Comparison of ENCODE assay signal across 1 cellular context in the genomic region with DNA sequence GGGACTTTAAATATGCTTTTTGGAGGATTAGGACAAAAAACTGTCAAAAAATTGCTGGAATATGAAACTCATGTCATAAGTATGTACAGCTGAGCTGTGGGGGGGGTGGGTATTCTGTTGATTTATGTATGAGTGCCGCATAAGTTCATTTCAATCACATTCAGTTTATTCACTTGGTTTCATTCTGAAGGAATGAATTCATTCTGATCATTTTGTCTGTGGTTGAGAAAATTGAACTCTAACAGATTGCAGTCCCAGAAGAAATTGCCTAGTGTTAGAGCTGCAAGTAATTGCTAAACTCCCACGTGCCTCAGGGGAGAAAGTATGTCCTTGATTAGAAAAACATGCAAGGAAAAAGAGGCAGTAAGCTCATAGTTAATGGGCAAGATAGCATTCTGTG.
TF ChIP-seq lines count a peak whose summit lies in the region.

No MANE protein-coding gene starts in this region.

TF ChIP-seq in GM23338, 12 proteins besides CTCF, POLR2A, EP300 and RAD21 (continued from another document):
- TF ChIP-seq, protein P1, sequence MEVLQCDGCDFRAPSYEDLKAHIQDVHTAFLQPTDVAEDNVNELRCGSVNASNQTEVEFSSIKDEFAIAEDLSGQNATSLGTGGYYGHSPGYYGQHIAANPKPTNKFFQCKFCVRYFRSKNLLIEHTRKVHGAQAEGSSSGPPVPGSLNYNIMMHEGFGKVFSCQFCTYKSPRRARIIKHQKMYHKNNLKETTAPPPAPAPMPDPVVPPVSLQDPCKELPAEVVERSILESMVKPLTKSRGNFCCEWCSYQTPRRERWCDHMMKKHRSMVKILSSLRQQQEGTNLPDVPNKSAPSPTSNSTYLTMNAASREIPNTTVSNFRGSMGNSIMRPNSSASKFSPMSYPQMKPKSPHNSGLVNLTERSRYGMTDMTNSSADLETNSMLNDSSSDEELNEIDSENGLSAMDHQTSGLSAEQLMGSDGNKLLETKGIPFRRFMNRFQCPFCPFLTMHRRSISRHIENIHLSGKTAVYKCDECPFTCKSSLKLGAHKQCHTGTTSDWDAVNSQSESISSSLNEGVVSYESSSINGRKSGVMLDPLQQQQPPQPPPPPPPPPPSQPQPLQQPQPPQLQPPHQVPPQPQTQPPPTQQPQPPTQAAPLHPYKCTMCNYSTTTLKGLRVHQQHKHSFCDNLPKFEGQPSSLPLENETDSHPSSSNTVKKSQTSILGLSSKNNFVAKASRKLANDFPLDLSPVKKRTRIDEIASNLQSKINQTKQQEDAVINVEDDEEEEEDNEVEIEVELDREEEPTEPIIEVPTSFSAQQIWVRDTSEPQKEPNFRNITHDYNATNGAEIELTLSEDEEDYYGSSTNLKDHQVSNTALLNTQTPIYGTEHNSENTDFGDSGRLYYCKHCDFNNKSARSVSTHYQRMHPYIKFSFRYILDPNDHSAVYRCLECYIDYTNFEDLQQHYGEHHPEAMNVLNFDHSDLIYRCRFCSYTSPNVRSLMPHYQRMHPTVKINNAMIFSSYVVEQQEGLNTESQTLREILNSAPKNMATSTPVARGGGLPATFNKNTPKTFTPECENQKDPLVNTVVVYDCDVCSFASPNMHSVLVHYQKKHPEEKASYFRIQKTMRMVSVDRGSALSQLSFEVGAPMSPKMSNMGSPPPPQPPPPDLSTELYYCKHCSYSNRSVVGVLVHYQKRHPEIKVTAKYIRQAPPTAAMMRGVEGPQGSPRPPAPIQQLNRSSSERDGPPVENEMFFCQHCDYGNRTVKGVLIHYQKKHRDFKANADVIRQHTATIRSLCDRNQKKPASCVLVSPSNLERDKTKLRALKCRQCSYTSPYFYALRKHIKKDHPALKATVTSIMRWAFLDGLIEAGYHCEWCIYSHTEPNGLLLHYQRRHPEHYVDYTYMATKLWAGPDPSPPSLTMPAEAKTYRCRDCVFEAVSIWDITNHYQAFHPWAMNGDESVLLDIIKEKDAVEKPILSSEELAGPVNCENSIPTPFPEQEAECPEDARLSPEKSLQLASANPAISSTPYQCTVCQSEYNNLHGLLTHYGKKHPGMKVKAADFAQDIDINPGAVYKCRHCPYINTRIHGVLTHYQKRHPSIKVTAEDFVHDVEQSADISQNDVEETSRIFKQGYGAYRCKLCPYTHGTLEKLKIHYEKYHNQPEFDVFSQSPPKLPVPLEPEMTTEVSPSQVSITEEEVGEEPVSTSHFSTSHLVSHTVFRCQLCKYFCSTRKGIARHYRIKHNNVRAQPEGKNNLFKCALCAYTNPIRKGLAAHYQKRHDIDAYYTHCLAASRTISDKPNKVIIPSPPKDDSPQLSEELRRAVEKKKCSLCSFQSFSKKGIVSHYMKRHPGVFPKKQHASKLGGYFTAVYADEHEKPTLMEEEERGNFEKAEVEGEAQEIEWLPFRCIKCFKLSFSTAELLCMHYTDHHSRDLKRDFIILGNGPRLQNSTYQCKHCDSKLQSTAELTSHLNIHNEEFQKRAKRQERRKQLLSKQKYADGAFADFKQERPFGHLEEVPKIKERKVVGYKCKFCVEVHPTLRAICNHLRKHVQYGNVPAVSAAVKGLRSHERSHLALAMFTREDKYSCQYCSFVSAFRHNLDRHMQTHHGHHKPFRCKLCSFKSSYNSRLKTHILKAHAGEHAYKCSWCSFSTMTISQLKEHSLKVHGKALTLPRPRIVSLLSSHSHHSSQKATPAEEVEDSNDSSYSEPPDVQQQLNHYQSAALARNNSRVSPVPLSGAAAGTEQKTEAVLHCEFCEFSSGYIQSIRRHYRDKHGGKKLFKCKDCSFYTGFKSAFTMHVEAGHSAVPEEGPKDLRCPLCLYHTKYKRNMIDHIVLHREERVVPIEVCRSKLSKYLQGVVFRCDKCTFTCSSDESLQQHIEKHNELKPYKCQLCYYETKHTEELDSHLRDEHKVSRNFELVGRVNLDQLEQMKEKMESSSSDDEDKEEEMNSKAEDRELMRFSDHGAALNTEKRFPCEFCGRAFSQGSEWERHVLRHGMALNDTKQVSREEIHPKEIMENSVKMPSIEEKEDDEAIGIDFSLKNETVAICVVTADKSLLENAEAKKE (CRISPR knock-in tag; IDR thresholded peaks at IDR 0.05) = no peak
- TF ChIP-seq EZH2phosphoT487 (IDR thresholded peaks at IDR 0.05; ENCODE audit: unreplicated experiment) (no peak), ZNF114 (CRISPR knock-in tag; IDR thresholded peaks at IDR 0.05) (no peak), NANOG (IDR thresholded peaks at IDR 0.05; ENCODE audit: borderline replicate concordance) (no peak), JUNB (IDR thresholded peaks at IDR 0.05; ENCODE audit: unreplicated experiment) (no peak), POLR2AphosphoS5 (IDR thresholded peaks at IDR 0.05; ENCODE audit: low read depth) (no peak), EZH2 (IDR thresholded peaks at IDR 0.05; ENCODE audit: low read depth, unreplicated experiment) (no peak), CREB1 (CRISPR knock-in tag; IDR thresholded peaks at IDR 0.05; ENCODE audit: low read depth) (no peak)
- TF ChIP-seq, protein P2, sequence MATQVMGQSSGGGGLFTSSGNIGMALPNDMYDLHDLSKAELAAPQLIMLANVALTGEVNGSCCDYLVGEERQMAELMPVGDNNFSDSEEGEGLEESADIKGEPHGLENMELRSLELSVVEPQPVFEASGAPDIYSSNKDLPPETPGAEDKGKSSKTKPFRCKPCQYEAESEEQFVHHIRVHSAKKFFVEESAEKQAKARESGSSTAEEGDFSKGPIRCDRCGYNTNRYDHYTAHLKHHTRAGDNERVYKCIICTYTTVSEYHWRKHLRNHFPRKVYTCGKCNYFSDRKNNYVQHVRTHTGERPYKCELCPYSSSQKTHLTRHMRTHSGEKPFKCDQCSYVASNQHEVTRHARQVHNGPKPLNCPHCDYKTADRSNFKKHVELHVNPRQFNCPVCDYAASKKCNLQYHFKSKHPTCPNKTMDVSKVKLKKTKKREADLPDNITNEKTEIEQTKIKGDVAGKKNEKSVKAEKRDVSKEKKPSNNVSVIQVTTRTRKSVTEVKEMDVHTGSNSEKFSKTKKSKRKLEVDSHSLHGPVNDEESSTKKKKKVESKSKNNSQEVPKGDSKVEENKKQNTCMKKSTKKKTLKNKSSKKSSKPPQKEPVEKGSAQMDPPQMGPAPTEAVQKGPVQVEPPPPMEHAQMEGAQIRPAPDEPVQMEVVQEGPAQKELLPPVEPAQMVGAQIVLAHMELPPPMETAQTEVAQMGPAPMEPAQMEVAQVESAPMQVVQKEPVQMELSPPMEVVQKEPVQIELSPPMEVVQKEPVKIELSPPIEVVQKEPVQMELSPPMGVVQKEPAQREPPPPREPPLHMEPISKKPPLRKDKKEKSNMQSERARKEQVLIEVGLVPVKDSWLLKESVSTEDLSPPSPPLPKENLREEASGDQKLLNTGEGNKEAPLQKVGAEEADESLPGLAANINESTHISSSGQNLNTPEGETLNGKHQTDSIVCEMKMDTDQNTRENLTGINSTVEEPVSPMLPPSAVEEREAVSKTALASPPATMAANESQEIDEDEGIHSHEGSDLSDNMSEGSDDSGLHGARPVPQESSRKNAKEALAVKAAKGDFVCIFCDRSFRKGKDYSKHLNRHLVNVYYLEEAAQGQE (IDR thresholded peaks at IDR 0.05; ENCODE audit: unreplicated experiment) = no peak
